8 cellular contexts compared by ENCODE assay signal in genomic region chr10:93481931-93482834, GRCh38. TPM values are rescaled to one million over a fixed set of nuclear protein-coding genes. Genes with fewer than 3 reads are reported as not detected.
DNase-seq lines count a peak whose midpoint lies in the region; ATAC-seq, FAIRE-seq and TF ChIP-seq lines count a peak whose summit lies in the region.

Gene MYOF, minus strand, starts transcription at chr10:93482334. Its CDS starts 140 bp downstream, at chr10:93482194.

- CTCF ChIA-PET in endothelial cell of umbilical vein (lab: Charles Lee) = interaction anchor here (0.7 to 12.7 kb wide), 43 partner anchors 9 to 366 kb away, joined by 3 to 451 read pairs (median 8); partner anchors contain the start of gene CEP55

- peak; percentile 79 for DNase-seq in AG09319 (ENCODE audit: extremely low read depth, low read depth)
- peak; percentile 20 for DNase-seq in NCI-H510A (lab: John Stamatoyannopoulos, UW)
- DNase-seq in activated CD8-positive, alpha-beta memory T cell treated with anti-CD3 and anti-CD28 coated beads for 24 hours = peak; percentile 76
- peak; percentile 89 for DNase-seq in endothelial cell of umbilical vein (ENCODE audit: low read depth, low spot score)
- peak; percentile 83 for DNase-seq in mesendoderm
- peak; percentile 28 for DNase-seq in stimulated activated naive CD4-positive, alpha-beta T cell treated with Interleukin-2 at 50 U/mL for 16 hours (lab: John Stamatoyannopoulos, UW)

- H3K27ac ChIP-seq in endothelial cell of umbilical vein (ENCODE audit: insufficient read depth, low read depth, low read length) (peak within 1 kb of the TSS; percentile 89), mesendoderm (ENCODE audit: low read depth, low read length) (peak within 1 kb of the TSS; percentile 36)

- ATAC-seq in GM18519 (IDR thresholded peaks at IDR 0.05; ENCODE audit: low FRiP score, unreplicated experiment) (peak; percentile 71), HG03159 (IDR thresholded peaks at IDR 0.05; ENCODE audit: unreplicated experiment) (peak; percentile 77)

- no peak within 1 kb of the TSS for H3K4ac ChIP-seq in mesendoderm (ENCODE audit: low read depth, low read length)

- peak within 1 kb of the TSS; percentile 57 for H2BK15ac ChIP-seq in mesendoderm (replicated peaks; ENCODE audit: low read depth)

- TSS peak; percentile 66 for BruUV-seq in endothelial cell of umbilical vein (replicated peaks; lab: Mats Ljungman, UMichigan)

- peak within 1 kb of the TSS; percentile 91 for H3K9ac ChIP-seq in endothelial cell of umbilical vein (replicated peaks; ENCODE audit: extremely low read depth, insufficient read depth, low read length)
- H3K9ac ChIP-seq in mesendoderm (ENCODE audit: low read length) = peak within 1 kb of the TSS; percentile 81

- H3K4me2 ChIP-seq in endothelial cell of umbilical vein (ENCODE audit: insufficient read depth, low read length) (peak within 1 kb of the TSS; percentile 90), mesendoderm (ENCODE audit: low read length) (peak within 1 kb of the TSS; percentile 86)

- WGBS in mesendoderm (ENCODE audit: extremely low coverage, insufficient coverage, low lambda C conversion rate) = no CpG with 5 or more reads among the region's 31 CpGs

- H4K8ac ChIP-seq in mesendoderm (ENCODE audit: low read depth, low read length) = peak within 1 kb of the TSS; percentile 28

- peak within 1 kb of the TSS; percentile 18 for H2AFZ ChIP-seq in endothelial cell of umbilical vein (ENCODE audit: low read depth, low read length)

- TF ChIP-seq POLR2A in endothelial cell of umbilical vein (IDR thresholded peaks at IDR 0.05; ENCODE audit: low read depth, low read length) = peak; percentile 76

- no peaks in the 10 kb centered on the region for H3K9me3 ChIP-seq in endothelial cell of umbilical vein (replicated peaks; ENCODE audit: control insufficient read depth, insufficient read depth, low read length)

- no peaks in the 10 kb centered on the region for H3K27me3 ChIP-seq in endothelial cell of umbilical vein (ENCODE audit: control insufficient read depth in 2 of 2, insufficient read depth in 2 of 2, low read length in 2 of 2)
- no peaks in the 10 kb centered on the region for H3K27me3 ChIP-seq in mesendoderm (ENCODE audit: insufficient read depth, low read length, poor library complexity)

- H3K18ac ChIP-seq in mesendoderm (ENCODE audit: low read length) = peak within 1 kb of the TSS; percentile 65

- H2AK5ac ChIP-seq in mesendoderm (ENCODE audit: low read length) = no peak within 1 kb of the TSS

- intact Hi-C loops in endothelial cell of umbilical vein (cut with micrococcal nuclease) = loop anchor here (1.0 kb wide), 6 partner anchors 19 to 106 kb away; no protein-coding TSS in a partner anchor

- H2BK5ac ChIP-seq in mesendoderm (ENCODE audit: low read length) = no peak within 1 kb of the TSS

- no peaks in the 10 kb centered on the region for H3K36me3 ChIP-seq in endothelial cell of umbilical vein (ENCODE audit: control insufficient read depth in 2 of 2, extremely low read depth in 1 of 2, insufficient read depth in 2 of 2, low read length in 2 of 2)
- H3K36me3 ChIP-seq in mesendoderm (ENCODE audit: control insufficient read depth, insufficient read depth, low read length) = no peaks in the 10 kb centered on the region

- peak; percentile 58 for TF ChIP-seq CTCF in AG09319 (IDR thresholded peaks at IDR 0.05; ENCODE audit: low read depth, low read length)
- peak; percentile 46 to 47 for TF ChIP-seq CTCF in endothelial cell of umbilical vein (IDR thresholded peaks at IDR 0.05; ENCODE audit: extremely low read depth in 1 of 2, insufficient read depth in 1 of 2, low read depth in 1 of 2, low read length in 2 of 2)

- H3K4me3 ChIP-seq in endothelial cell of umbilical vein (replicated peaks in 1 of 3; ENCODE audit: insufficient read depth in 1 of 3, low read depth in 1 of 3, low read length in 3 of 3) (peak within 1 kb of the TSS; percentile 57 to 99 (median 72)), mesendoderm (ENCODE audit: low read length) (peak within 1 kb of the TSS; percentile 70)

- H3K56ac ChIP-seq in mesendoderm (ENCODE audit: low read length) = peak within 1 kb of the TSS; percentile 92

- H3K79me2 ChIP-seq in endothelial cell of umbilical vein (ENCODE audit: control insufficient read depth, insufficient read depth, low read length) (peaks cover 46% of the 10 kb centered on the region), mesendoderm (ENCODE audit: control insufficient read depth, insufficient read depth, low read length) (no peaks in the 10 kb centered on the region)

- H3K9me1 ChIP-seq in endothelial cell of umbilical vein (replicated peaks; ENCODE audit: control insufficient read depth, extremely low read depth, insufficient read depth, low read length) = no peaks in the 10 kb centered on the region

- H4K20me1 ChIP-seq in endothelial cell of umbilical vein (replicated peaks; ENCODE audit: control insufficient read depth, extremely low read depth, insufficient read depth, low read length) = no peaks in the 10 kb centered on the region

- peak within 1 kb of the TSS; percentile 47 for H2BK120ac ChIP-seq in mesendoderm (ENCODE audit: low read depth, low read length)

- dilution Hi-C loops in endothelial cell of umbilical vein (cut with MboI; ENCODE audit: extremely low pct_ligation_motif_present, low sequenced_read_pairs) = no loop called here

- no peak within 1 kb of the TSS for H3K23ac ChIP-seq in mesendoderm (ENCODE audit: low read length)

- no peak within 1 kb of the TSS for H4K5ac ChIP-seq in mesendoderm (ENCODE audit: low read length)

- no peaks in the 10 kb centered on the region for H3K79me1 ChIP-seq in mesendoderm (ENCODE audit: low read length)

- H3K4me1 ChIP-seq in endothelial cell of umbilical vein (ENCODE audit: control insufficient read depth, extremely low read depth, insufficient read depth, low read length) (peaks cover 22% of the 10 kb centered on the region), mesendoderm (ENCODE audit: control insufficient read depth, low read depth, low read length) (peaks cover 2% of the 10 kb centered on the region)

- FAIRE-seq in endothelial cell of umbilical vein (lab: Jason Lieb, UNC) = peak; percentile 12

- POLR2A ChIA-PET in endothelial cell of umbilical vein (lab: Charles Lee) = interaction anchor here (0.6 to 2.2 kb wide), 9 partner anchors 11 to 119 kb away, joined by 3 to 12 read pairs (median 4); no protein-coding TSS in a partner anchor

TF ChIP-seq in endothelial cell of umbilical vein, 7 proteins besides CTCF, POLR2A, EP300 and RAD21:
- TF ChIP-seq JUN (IDR thresholded peaks at IDR 0.05; ENCODE audit: borderline replicate concordance, insufficient read depth, insufficient read length, low read depth) = no peak
- peak; percentile 53 for TF ChIP-seq POLR2AphosphoS5 (IDR thresholded peaks at IDR 0.05; ENCODE audit: insufficient read depth, low read depth, low read length)
- TF ChIP-seq MYC (IDR thresholded peaks at IDR 0.05; ENCODE audit: low read depth, low read length) = no peak
- no peak for TF ChIP-seq GATA2 (IDR thresholded peaks at IDR 0.05; ENCODE audit: insufficient read depth, insufficient read length, low read depth, low read length)
- no peak for TF ChIP-seq EZH2 (IDR thresholded peaks at IDR 0.05; ENCODE audit: borderline replicate concordance, low read depth, low read length, severe bottlenecking)
- no peak for TF ChIP-seq MAX (IDR thresholded peaks at IDR 0.05; ENCODE audit: insufficient read depth, insufficient read length)

RNA-seq across cellular contexts. Expression of gene MYOF, which starts in this region (rescaled TPM):
- total RNA-seq in endothelial cell of umbilical vein = 342 and 379 TPM in 2 replicates
- polyA plus RNA-seq in endothelial cell of umbilical vein = 66.6 and 98.4 TPM in 2 replicates
- polyA plus RNA-seq in endothelial cell of umbilical vein (2011; cell fraction: cytosol; rRNA removed) = 135 and 154 TPM in 2 replicates
- polyA plus RNA-seq in endothelial cell of umbilical vein (2011; cell fraction: nucleus; rRNA removed) = 255 and 311 TPM in 2 replicates
- 238 and 280 TPM in 2 replicates for polyA plus RNA-seq in endothelial cell of umbilical vein (2012)
- polyA minus RNA-seq in endothelial cell of umbilical vein = 161 and 175 TPM in 2 replicates
- 34.8 TPM for polyA minus RNA-seq in endothelial cell of umbilical vein (2011; cell fraction: cytosol; rRNA and poly(A)+ RNA removed)
- polyA minus RNA-seq in endothelial cell of umbilical vein (2011; cell fraction: nucleus; rRNA and poly(A)+ RNA removed) = 214 and 240 TPM in 2 replicates
- polyA plus RNA-seq in mesendoderm (2013, experiment 1 of 2) = 2.4 TPM
- 2.5 TPM for polyA plus RNA-seq in mesendoderm (2013, experiment 2 of 2)

Comparison
In these comparisons a context has a peak if more than half of its experiments do, and no peak if none do; other contexts are left out.
1. Peak in every context shown above with its lines: DNase-seq, ATAC-seq, H3K4me3 ChIP-seq and H3K27ac ChIP-seq.
2. DNase-seq: peak in every context shown above with its lines; median percentile 89 in endothelial cell of umbilical vein; 83 in mesendoderm; 79 in AG09319; 76 in activated CD8-positive, alpha-beta memory T cell treated with anti-CD3 and anti-CD28 coated beads for 24 hours; 28 in stimulated activated naive CD4-positive, alpha-beta T cell treated with Interleukin-2 at 50 U/mL for 16 hours; 20 in NCI-H510A.